Comparison of ENCODE assay signal across 9 cellular contexts in the genomic region with DNA sequence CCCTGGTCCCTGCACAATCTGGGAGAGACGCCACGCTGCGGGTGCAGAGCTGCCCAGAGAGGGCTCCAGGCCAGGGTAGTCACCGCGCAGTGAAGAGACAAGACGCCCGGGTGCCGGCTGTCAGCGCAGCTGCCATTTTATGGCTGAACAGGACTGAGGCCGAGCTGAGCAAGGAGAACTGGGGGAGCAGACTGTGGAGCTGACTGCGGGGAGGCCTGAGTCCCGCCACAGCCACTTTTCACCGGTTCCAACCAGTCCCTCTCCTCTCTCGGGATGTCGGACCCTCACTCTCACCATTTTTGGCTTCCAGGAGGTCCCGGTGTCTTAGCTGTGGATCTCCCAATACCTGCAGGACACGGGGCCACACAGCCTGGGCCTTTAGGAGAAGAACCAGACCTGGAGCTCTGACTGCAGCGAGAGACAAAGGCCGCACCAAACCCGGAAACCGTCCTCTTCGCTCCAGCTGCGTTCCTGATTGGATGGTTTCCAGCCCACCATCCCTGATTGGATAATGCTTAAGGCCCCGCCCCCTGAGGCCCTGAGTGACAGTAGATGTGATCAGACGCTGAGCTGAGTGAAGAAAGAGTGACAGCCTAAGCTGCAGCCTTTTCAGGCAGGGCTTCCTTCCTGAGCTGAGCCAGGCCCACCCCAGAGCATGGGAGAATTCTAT. TPM values are rescaled to one million over a fixed set of nuclear protein-coding genes. Genes with fewer than 3 reads are reported as not detected.
DNase-seq lines count a peak whose midpoint lies in the region; ATAC-seq, FAIRE-seq and TF ChIP-seq lines count a peak whose summit lies in the region.
"Had no signal": no experiment of that assay in that cellular context is flagged by ENCODE, and none has a peak within 500 bp of the region (broad histone marks: within the 10 kb centered on the region; RNA-seq: fewer than 3 reads in every experiment).

A gene (minus strand): TSS at position 422 of the 670 bp plus-strand sequence. CDS start 125 bp downstream, at position 297.

- H3K9ac ChIP-seq in kidney (ENCODE audit: low read length in 2 of 2): peak within 1 kb of the TSS; percentile 97 to 99

- no peaks in the 10 kb centered on the region for H3K27me3 Mint-ChIP-seq in CD4-positive, CD25-positive, alpha-beta regulatory T cell

- peak within 1 kb of the TSS; percentile 81 for H3K4me3 ChIP-seq in CD4-positive, CD25-positive, alpha-beta regulatory T cell (ENCODE audit: low read depth, low read length)
- H3K4me3 ChIP-seq in choroid plexus epithelial cell (ENCODE audit: low read depth, low read length) (peak within 1 kb of the TSS; percentile 85), kidney (ENCODE audit: low read length in 2 of 2) (peak within 1 kb of the TSS; percentile 93 to 96), spleen (peak within 1 kb of the TSS; percentile 56 to 91 (median 64))

- peaks cover 29% of the 10 kb centered on the region for H3K36me3 ChIP-seq in CD4-positive, CD25-positive, alpha-beta regulatory T cell (ENCODE audit: control insufficient read depth, insufficient read depth, low read length)
- no peaks in the 10 kb centered on the region for H3K36me3 ChIP-seq in kidney (ENCODE audit: control insufficient read depth in 1 of 2, insufficient read depth in 2 of 2, low read length in 2 of 2)
- peaks cover 0 to 38% (median 17%) of the 10 kb centered on the region in 6 donors for H3K36me3 ChIP-seq in spleen

- no peaks in the 10 kb centered on the region for H3K27me3 ChIP-seq in CD4-positive, CD25-positive, alpha-beta regulatory T cell (ENCODE audit: control insufficient read depth, insufficient read depth, low read length)
- H3K27me3 ChIP-seq in spleen (replicated peaks in 1 of 7): no peaks in the 10 kb centered on the region

- no peaks in the 10 kb centered on the region for H3K4me1 ChIP-seq in CD4-positive, CD25-positive, alpha-beta regulatory T cell (ENCODE audit: control insufficient read depth, insufficient read depth, low read length, poor library complexity, severe bottlenecking)
- peaks cover 0 to 5% of the 10 kb centered on the region in 2 donors for H3K4me1 ChIP-seq in kidney (ENCODE audit: control insufficient read depth in 1 of 2, insufficient read depth in 1 of 2, low read depth in 1 of 2, low read length in 2 of 2)
- H3K4me1 ChIP-seq in spleen: peaks cover 8 to 47% (median 23%) of the 10 kb centered on the region in 6 donors

- H3K27ac ChIP-seq in CD4-positive, CD25-positive, alpha-beta regulatory T cell (ENCODE audit: insufficient read depth, low read length, poor library complexity, severe bottlenecking): peak within 1 kb of the TSS; percentile 72
- peak within 1 kb of the TSS; percentile 89 to 94 for H3K27ac ChIP-seq in kidney (ENCODE audit: low read depth in 2 of 2, low read length in 2 of 2)
- H3K27ac ChIP-seq in spleen: peak within 1 kb of the TSS; percentile 53 to 90 (median 84)
- H3K27ac ChIP-seq: HL-60 had no signal

- peak; percentile 99 for ATAC-seq in CD4-positive, CD25-positive, alpha-beta regulatory T cell (ENCODE audit: low read depth in 2 of 2)
- peak; percentile 94 for ATAC-seq in GM21576 (IDR thresholded peaks at IDR 0.05; ENCODE audit: unreplicated experiment)

- H3K9me3 ChIP-seq in CD4-positive, CD25-positive, alpha-beta regulatory T cell (ENCODE audit: control insufficient read depth in 2 of 2, low read length in 2 of 2): peaks cover 25 to 34% of the 10 kb centered on the region in 2 experiments
- no peaks in the 10 kb centered on the region for H3K9me3 ChIP-seq in kidney (ENCODE audit: control insufficient read depth in 1 of 2, low read length in 2 of 2)
- H3K9me3 ChIP-seq in spleen: peaks cover 0 to 71% (median 50%) of the 10 kb centered on the region in 8 donors

- H3K36me3 Mint-ChIP-seq in CD4-positive, CD25-positive, alpha-beta regulatory T cell: peaks cover 38% of the 10 kb centered on the region

- peaks cover 4 to 64% (median 16%) of the 10 kb centered on the region in 4 donors for H3K4me1 Mint-ChIP-seq in CD4-positive, CD25-positive, alpha-beta regulatory T cell

- peak; percentile 73 to 90 (median 89) for DNase-seq in CD4-positive, CD25-positive, alpha-beta regulatory T cell
- DNase-seq in NCI-H1436 (lab: John Stamatoyannopoulos, UW) (peak; percentile 87), choroid plexus epithelial cell (ENCODE audit: low read depth) (peak; percentile 99), kidney (peak; percentile 98), spleen (peak; percentile 90), glomerular visceral epithelial cell (ENCODE audit: extremely low spot score) (no peak)
- DNase-seq in activated CD4-positive, alpha-beta T cell treated with anti-CD3 and anti-CD28 coated beads for 4 hours: peak; percentile 88 to 91

- H3K9me3 Mint-ChIP-seq in CD4-positive, CD25-positive, alpha-beta regulatory T cell: peaks cover 0 to 30% (median 14%) of the 10 kb centered on the region in 7 donors

- no peak for TF ChIP-seq POLR2A in spleen (IDR thresholded peaks at IDR 0.05)

- TF ChIP-seq CTCF in choroid plexus epithelial cell (conservative IDR thresholded peaks at IDR 0.05; ENCODE audit: low read depth, low read length) (no peak), kidney (IDR thresholded peaks at IDR 0.05; ENCODE audit: borderline replicate concordance, extremely low read depth, insufficient read depth) (no peak), spleen (IDR thresholded peaks at IDR 0.05 in 8 of 11, conservative IDR thresholded peaks at IDR 0.05 in 3 of 11) (no peak)

- intact Hi-C loops in kidney (cut with DNase I): no loop called here
- intact Hi-C loops in spleen (cut with DNase I; ENCODE audit: low total_unique reads): no loop called here

- peak within 1 kb of the TSS; percentile 87 to 97 (median 96) for H3K4me3 Mint-ChIP-seq in CD4-positive, CD25-positive, alpha-beta regulatory T cell

- H3K27ac Mint-ChIP-seq in CD4-positive, CD25-positive, alpha-beta regulatory T cell: peak within 1 kb of the TSS; percentile 95 to 99 (median 98)

- FAIRE-seq in kidney (lab: Jason Lieb, UNC): no peak

- WGBS in spleen, 5 donors: 1 to 2% (median 2%) methylated on average over 19 to 25 of the region's 25 CpGs

RNA-seq across cellular contexts. Expression of the gene that starts here (rescaled TPM):
- total RNA-seq in CD4-positive, CD25-positive, alpha-beta regulatory T cell: 4.0 TPM
- 10 to 100 TPM in 2 of 4 donors, 1 to 10 TPM in 2; 4.5 to 17.3 (median 8.9) TPM for polyA plus RNA-seq in CD4-positive, CD25-positive, alpha-beta regulatory T cell
- total RNA-seq in kidney (20.6 TPM), spleen (10 to 100 TPM; 12.9 to 26.2 (median 13.9) TPM)
- polyA plus RNA-seq in kidney (ENCODE audit: insufficient read depth, low read depth, low replicate concordance) (6.4 TPM), spleen (1 to 10 TPM; 3.8 to 6.0 (median 4.8) TPM)
